Comparison of ENCODE assay signal across 16 cellular contexts in the genomic region with DNA sequence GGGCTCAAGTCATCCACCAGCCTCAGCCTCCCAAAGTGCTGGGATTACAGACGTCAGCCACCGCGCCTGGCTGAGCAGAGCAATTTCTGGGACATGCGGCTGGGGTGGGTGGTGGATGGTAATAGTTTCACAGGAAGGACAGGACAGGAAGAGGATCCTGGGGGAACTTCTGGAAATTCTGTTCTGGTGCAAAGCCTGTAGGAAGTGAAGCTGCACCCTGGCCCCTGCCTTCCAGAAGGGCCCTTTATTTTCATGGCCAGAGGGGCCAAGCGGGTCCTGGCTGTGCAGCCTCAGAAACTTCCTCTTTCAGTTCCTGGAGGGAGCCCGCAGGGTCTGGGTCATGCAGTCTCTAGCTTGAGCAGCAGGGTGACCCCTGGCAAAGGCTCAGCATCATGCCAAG. TPM values are rescaled to one million over a fixed set of nuclear protein-coding genes. Genes with fewer than 3 reads are reported as not detected.
DNase-seq lines count a peak whose midpoint lies in the region; ATAC-seq, FAIRE-seq and TF ChIP-seq lines count a peak whose summit lies in the region.
"Had no signal": no experiment of that assay in that cellular context is flagged by ENCODE, and none has a peak within 500 bp of the region (broad histone marks: within the 10 kb centered on the region; RNA-seq: fewer than 3 reads in every experiment).

No MANE protein-coding gene starts in this region.

- H3K27me3 Mint-ChIP-seq in activated CD4-positive, alpha-beta memory T cell treated with anti-CD3 and anti-CD28 coated beads, Interleukin-2, amount 10 ng/mL, durations not matched to agents 7 days and 5 days = no peaks in the 10 kb centered on the region

- DNase-seq in GF-D8 (lab: John Stamatoyannopoulos, UW) (peak; percentile 36), NOMO-1 (lab: John Stamatoyannopoulos, UW; ENCODE audit: unreplicated experiment in 2 of 2) (peak; percentile 80), GM12878 (ENCODE audit: low read depth, low spot score) (no peak), DMS 273 (lab: John Stamatoyannopoulos, UW; ENCODE audit: unreplicated experiment) (no peak), epidermal melanocyte (ENCODE audit: insufficient read length, low spot score) (no peak), iPS-NIHi7 (ENCODE audit: extremely low spot score) (no peak)
- no peak for DNase-seq in activated CD4-positive, alpha-beta memory T cell treated with anti-CD3 and anti-CD28 coated beads, Interleukin-2, amount 10 ng/mL, durations not matched to agents 7 days and 5 days
- DNase-seq: activated CD8-positive, alpha-beta T cell treated with anti-CD3 and anti-CD28 coated beads, Interleukin-2, amount 10 ng/mL, durations not matched to agents 7 days and 5 days; foreskin keratinocyte; stimulated activated naive CD8-positive, alpha-beta T cell treated with anti-CD3 and anti-CD28 coated beads, Interleukin-15, Interleukin-2, amounts not matched to agents 100 U/mL and 50 U/mL, for 24 hours had no signal

- H3K4me3 Mint-ChIP-seq in activated CD4-positive, alpha-beta memory T cell treated with anti-CD3 and anti-CD28 coated beads, Interleukin-2, amount 10 ng/mL, durations not matched to agents 7 days and 5 days = no peak overlapping the region
- H3K4me3 Mint-ChIP-seq: activated CD8-positive, alpha-beta T cell treated with anti-CD3 and anti-CD28 coated beads, Interleukin-2, amount 10 ng/mL, durations not matched to agents 7 days and 5 days; nephron; T-helper 2 cell treated with Interferon-gamma antibody and Interleukin-4, amounts not matched to agents 5 μg/mL and 100 μg/mL, for 36 hours had no signal

- 51% methylated on average over 6 of the region's 6 CpGs for WGBS in GM12878 (ENCODE audit: insufficient coverage, insufficient replicate concordance, low lambda C conversion rate, missing lambda C conversion rate)

- H3K36me3 Mint-ChIP-seq in activated CD4-positive, alpha-beta memory T cell treated with anti-CD3 and anti-CD28 coated beads, Interleukin-2, amount 10 ng/mL, durations not matched to agents 7 days and 5 days (ENCODE audit: low read depth) = no peaks in the 10 kb centered on the region

- POLR2A ChIA-PET in GM12878 (lab: Charles Lee) = interaction anchor here (0.5 kb wide), 1 partner anchor 32 kb away, joined by 4 read pairs; no protein-coding TSS in a partner anchor
- POLR2A ChIA-PET in activated CD4-positive, alpha-beta memory T cell treated with anti-CD3 and anti-CD28 coated beads, Interleukin-2, amount 10 ng/mL, durations not matched to agents 7 days and 5 days (lab: Charles Lee) = interaction anchor here (1.3 kb wide), 1 partner anchor 105 kb away, joined by 4 read pairs; no protein-coding TSS in a partner anchor

- H3K27ac Mint-ChIP-seq in activated CD4-positive, alpha-beta memory T cell treated with anti-CD3 and anti-CD28 coated beads, Interleukin-2, amount 10 ng/mL, durations not matched to agents 7 days and 5 days = no peak overlapping the region
- H3K27ac Mint-ChIP-seq: activated CD8-positive, alpha-beta T cell treated with anti-CD3 and anti-CD28 coated beads, Interleukin-2, amount 10 ng/mL, durations not matched to agents 7 days and 5 days; T-helper 2 cell treated with Interferon-gamma antibody and Interleukin-4, amounts not matched to agents 5 μg/mL and 100 μg/mL, for 36 hours had no signal

- RAD21 ChIA-PET in GM12878 (lab: Charles Lee; ENCODE audit: unreplicated experiment) = interaction anchor here (0.6 to 1.5 kb wide), 4 partner anchors 16 to 1052 kb away, joined by 4 to 6 read pairs (median 4); no protein-coding TSS in a partner anchor

- in situ Hi-C loops in GM12878 (cut with MboI) = loop anchor here (5.0 kb wide), 3 partner anchors 45 to 225 kb away; no protein-coding TSS in a partner anchor

- no peaks in the 10 kb centered on the region for H3K9me3 ChIP-seq in GM12878 (replicated peaks; ENCODE audit: control insufficient read depth, insufficient read depth, low read length)
- no peaks in the 10 kb centered on the region for H3K9me3 ChIP-seq in neutrophil
- H3K9me3 ChIP-seq: Peyer's patch had no signal

- H3K4me3 ChIP-seq in GM12878 (no peak overlapping the region), neutrophil (ENCODE audit: low read depth in 1 of 2, low read length in 1 of 2) (peak overlapping the region in 1 of 2 experiments; percentile 18)
- H3K4me3 ChIP-seq: Peyer's patch had no signal

- no peaks in the 10 kb centered on the region for H3K79me2 ChIP-seq in GM12878 (ENCODE audit: control insufficient read depth, insufficient read depth, low read length)

- BruUV-seq in GM12878 (replicated peaks; lab: Mats Ljungman, UMichigan) = no TSS peak

- no peaks in the 10 kb centered on the region for H4K20me1 ChIP-seq in GM12878 (ENCODE audit: control insufficient read depth, insufficient read depth)

- intact Hi-C loops in GM12878 (cut with micrococcal nuclease; ENCODE audit: unreplicated experiment) = no loop called here

- H3K4me1 Mint-ChIP-seq in activated CD4-positive, alpha-beta memory T cell treated with anti-CD3 and anti-CD28 coated beads, Interleukin-2, amount 10 ng/mL, durations not matched to agents 7 days and 5 days = peaks cover 11% of the 10 kb centered on the region
- H3K4me1 Mint-ChIP-seq: nephron had no signal

- no peak overlapping the region for H3K9ac ChIP-seq in GM12878 (ENCODE audit: control insufficient read depth, insufficient read depth, low read length)

- peaks cover 9% of the 10 kb centered on the region for H3K4me1 ChIP-seq in GM12878 (ENCODE audit: control insufficient read depth, insufficient read depth, low read length)
- peaks cover 30 to 41% of the 10 kb centered on the region in 2 experiments for H3K4me1 ChIP-seq in neutrophil (ENCODE audit: control insufficient read depth in 1 of 2, insufficient read depth in 1 of 2, low read depth in 1 of 2, low read length in 1 of 2)
- H3K4me1 ChIP-seq: foreskin keratinocyte, Peyer's patch had no signal

- no peak for FAIRE-seq in GM12878 (lab: Jason Lieb, UNC)
- FAIRE-seq: keratinocyte had no signal

- CTCF ChIA-PET in GM12878 (lab: Yijun Ruan, JAX) = interaction anchor here (0.8 to 11.0 kb wide), 5 partner anchors 45 to 224 kb away, joined by 3 to 346 read pairs (median 6); no protein-coding TSS in a partner anchor
- CTCF ChIA-PET in activated CD4-positive, alpha-beta memory T cell treated with anti-CD3 and anti-CD28 coated beads, Interleukin-2, amount 10 ng/mL, durations not matched to agents 7 days and 5 days (lab: Charles Lee) = interaction anchor here (1.6 to 7.9 kb wide), 3 partner anchors 16 to 106 kb away, joined by 5 to 264 read pairs (median 76); partner anchors contain the start of gene FEM1A

- TF ChIP-seq EP300 in GM12878 (IDR thresholded peaks at IDR 0.05; ENCODE audit: borderline replicate concordance in 1 of 2, control insufficient read depth in 1 of 2, low read depth in 2 of 2, low read length in 2 of 2) = no peak

- SMC1A ChIA-PET in GM12878 (lab: Charles Lee; ENCODE audit: uncharacterized antibody, unreplicated experiment) = interaction anchor here (1.3 to 9.1 kb wide), 4 partner anchors 8 to 105 kb away, joined by 3 to 176 read pairs (median 51); partner anchors contain the start of gene PLIN3

- no peak overlapping the region for H3K4me2 ChIP-seq in GM12878 (ENCODE audit: control insufficient read depth, insufficient read depth)

- no peak overlapping the region for H2AFZ ChIP-seq in GM12878 (ENCODE audit: control insufficient read depth, low read depth, low read length)

- TF ChIP-seq RAD21 in GM12878 (IDR thresholded peaks at IDR 0.05; ENCODE audit: insufficient read depth, low read depth, low read length) = no peak

- no peaks in the 10 kb centered on the region for H3K9me3 Mint-ChIP-seq in activated CD4-positive, alpha-beta memory T cell treated with anti-CD3 and anti-CD28 coated beads, Interleukin-2, amount 10 ng/mL, durations not matched to agents 7 days and 5 days
- H3K9me3 Mint-ChIP-seq: nephron; T-helper 2 cell treated with Interferon-gamma antibody and Interleukin-4, amounts not matched to agents 5 μg/mL and 100 μg/mL, for 36 hours had no signal

- ATAC-seq in GM12878 = peak; percentile 51
- ATAC-seq: activated CD8-positive, alpha-beta T cell treated with anti-CD3 and anti-CD28 coated beads, Interleukin-2, amount 10 ng/mL, durations not matched to agents 7 days and 5 days; foreskin keratinocyte; stimulated activated naive CD8-positive, alpha-beta T cell treated with anti-CD3 and anti-CD28 coated beads, Interleukin-15, Interleukin-2, amounts not matched to agents 100 U/mL and 50 U/mL, for 24 hours had no signal

- H3K36me3 ChIP-seq in GM12878 (ENCODE audit: control insufficient read depth in 2 of 2, insufficient read depth in 2 of 2, low read length in 1 of 2) (no peaks in the 10 kb centered on the region), neutrophil (no peaks in the 10 kb centered on the region)
- H3K36me3 ChIP-seq: Peyer's patch had no signal

- H3K27me3 ChIP-seq in GM12878 (replicated peaks in 1 of 2; ENCODE audit: control insufficient read depth in 2 of 2, insufficient read depth in 2 of 2, low read length in 1 of 2) = no peaks in the 10 kb centered on the region
- no peaks in the 10 kb centered on the region for H3K27me3 ChIP-seq in neutrophil
- H3K27me3 ChIP-seq: foreskin keratinocyte, Peyer's patch had no signal

- H3K27ac ChIP-seq in GM12878 (ENCODE audit: control insufficient read depth, insufficient read depth) (no peak overlapping the region), neutrophil (peak overlapping the region; percentile 65)
- H3K27ac ChIP-seq: C4-2B, foreskin keratinocyte had no signal

- TF ChIP-seq CTCF in GM12878 (IDR thresholded peaks at IDR 0.05 in 2 of 3, conservative IDR thresholded peaks at IDR 0.05 in 1 of 3; ENCODE audit: control insufficient read depth in 2 of 3, extremely low read depth in 1 of 3, insufficient read depth in 1 of 3, low read depth in 3 of 3, low read length in 3 of 3) (no peak), neutrophil (IDR thresholded peaks at IDR 0.05) (no peak)

- no peak for TF ChIP-seq POLR2A in GM12878 (IDR thresholded peaks at IDR 0.05; ENCODE audit: low read depth, low read length)

RNA-seq across cellular contexts. Expression of gene FEM1A, which starts 15.7 kb away (rescaled TPM):
- total RNA-seq in GM12878 (2013; cell fraction: nucleolus; rRNA removed) = 8.5 and 10.8 TPM in 2 replicates
- total RNA-seq in GM12878 (2014; rRNA removed) (14.0 and 17.4 TPM in 2 replicates), GM12878 (2014; rRNA removed; fragmentation: Illumina TruSeq; extraction: Trizol) (5.7 and 6.9 TPM in 2 replicates), GM12878 (2021) (14.3 and 15.0 TPM in 2 replicates)
- polyA plus RNA-seq in GM12878 (2011; ENCODE audit: low read depth) = 0.29 TPM
- polyA plus RNA-seq in GM12878 (2011; rRNA removed) (1.6 and 3.0 TPM in 2 replicates), GM12878 (2014; fragmentation: Illumina TruSeq; extraction: Trizol) (3.5 and 4.7 TPM in 2 replicates), GM12878 (2014; fragmentation: Nextera tagmentation; extraction: Ambion mirVana) (under 1 TPM; 0.27 to 0.31 TPM), GM12878 (2014; rRNA removed) (9.1 and 10.7 TPM in 2 replicates), GM12878 (2016; fragmentation: Nextera tagmentation; extraction: Ambion mirVana) (1 to 10 TPM; 2.4 to 2.7 TPM)
- polyA plus RNA-seq in GM12878 (2011; cell fraction: cytosol; rRNA removed) = 3.7 and 5.4 TPM in 2 replicates
- 8.4 TPM in 2 replicates for polyA plus RNA-seq in GM12878 (2011; cell fraction: nucleus; rRNA removed)
- polyA plus RNA-seq in GM12878 (2012) = 0.85 and 1.00 TPM in 2 replicates
- 5.5 and 9.7 TPM in 2 replicates for polyA minus RNA-seq in GM12878 (2011; rRNA and poly(A)+ RNA removed)
- 3.2 and 5.0 TPM in 2 replicates for polyA minus RNA-seq in GM12878 (2011; cell fraction: cytosol; rRNA and poly(A)+ RNA removed)
- polyA minus RNA-seq in GM12878 (2011; cell fraction: nucleus; rRNA and poly(A)+ RNA removed) = 6.6 and 12.1 TPM in 2 replicates
- 10 to 100 TPM; 10.2 to 10.3 TPM for total RNA-seq in activated CD4-positive, alpha-beta memory T cell treated with anti-CD3 and anti-CD28 coated beads, Interleukin-2, amount 10 ng/mL, durations not matched to agents 7 days and 5 days

RNA-seq across cellular contexts. Expression of gene TICAM1, which starts 24.3 kb away (rescaled TPM):
- total RNA-seq in GM12878 (2013; cell fraction: nucleolus; rRNA removed) = 18.2 and 19.6 TPM in 2 replicates
- total RNA-seq in GM12878 (2014; rRNA removed) = 3.1 and 4.0 TPM in 2 replicates
- 3.8 and 4.2 TPM in 2 replicates for total RNA-seq in GM12878 (2014; rRNA removed; fragmentation: Illumina TruSeq; extraction: Trizol)
- total RNA-seq in GM12878 (2021) = 31.1 and 32.0 TPM in 2 replicates
- polyA plus RNA-seq in GM12878 (2011; ENCODE audit: low read depth) = 5.8 TPM
- polyA plus RNA-seq in GM12878 (2011; rRNA removed) = 0.84 and 2.6 TPM in 2 replicates
- 5.2 and 7.1 TPM in 2 replicates for polyA plus RNA-seq in GM12878 (2011; cell fraction: cytosol; rRNA removed)
- 10.0 and 20.2 TPM in 2 replicates for polyA plus RNA-seq in GM12878 (2011; cell fraction: nucleus; rRNA removed)
- 19.8 and 26.3 TPM in 2 replicates for polyA plus RNA-seq in GM12878 (2012)
- polyA plus RNA-seq in GM12878 (2014; fragmentation: Illumina TruSeq; extraction: Trizol) = 2.7 and 6.4 TPM in 2 replicates
- under 1 TPM; 0.31 to 0.99 TPM for polyA plus RNA-seq in GM12878 (2014; fragmentation: Nextera tagmentation; extraction: Ambion mirVana)
- 14.1 and 19.3 TPM in 2 replicates for polyA plus RNA-seq in GM12878 (2014; rRNA removed)
- 10 to 100 TPM; 19.5 to 21.3 TPM for polyA plus RNA-seq in GM12878 (2016; fragmentation: Nextera tagmentation; extraction: Ambion mirVana)
- 2.0 and 4.6 TPM in 2 replicates for polyA minus RNA-seq in GM12878 (2011; rRNA and poly(A)+ RNA removed)
- polyA minus RNA-seq in GM12878 (2011; cell fraction: cytosol; rRNA and poly(A)+ RNA removed) = 8.5 and 12.0 TPM in 2 replicates
- polyA minus RNA-seq in GM12878 (2011; cell fraction: nucleus; rRNA and poly(A)+ RNA removed) = 2.3 and 5.7 TPM in 2 replicates
- 10 to 100 TPM; 25.9 to 26.0 TPM for total RNA-seq in activated CD4-positive, alpha-beta memory T cell treated with anti-CD3 and anti-CD28 coated beads, Interleukin-2, amount 10 ng/mL, durations not matched to agents 7 days and 5 days

Comparison
In these comparisons a context has a peak if more than half of its experiments do, and no peak if none do; other contexts are left out.
1. DNase-seq: peak in GF-D8 (single experiment) and NOMO-1 (2 of 2); none in GM12878 (single experiment), DMS 273 (single experiment), epidermal melanocyte (single experiment), iPS-NIHi7 (single experiment) and activated CD4-positive, alpha-beta memory T cell treated with anti-CD3 and anti-CD28 coated beads, Interleukin-2, amount 10 ng/mL, durations not matched to agents 7 days and 5 days (single experiment).